ENCODE assay signal across 1 cellular context in genomic region chr2:131085646-131086045, GRCh38.
TF ChIP-seq lines count a peak whose summit lies in the region.

No MANE protein-coding gene starts in this region.

TF ChIP-seq in HCT116, 20 proteins besides CTCF, POLR2A, EP300 and RAD21:
- no peak for TF ChIP-seq POLR2AphosphoS5 (IDR thresholded peaks at IDR 0.05; ENCODE audit: low read depth, low read length)
- no peak for TF ChIP-seq REST (IDR thresholded peaks at IDR 0.05; ENCODE audit: low read depth)
- TF ChIP-seq ZFX (IDR thresholded peaks at IDR 0.05), result no peak
- no peak for TF ChIP-seq SP1 (IDR thresholded peaks at IDR 0.05; ENCODE audit: low read depth)
